In genomic region chr9:128337972-128338371, GRCh38 we compare ENCODE assay signal across 23 cellular contexts.
"Had no signal": no experiment of that assay in that cellular context is flagged by ENCODE, and none has a peak within 500 bp of the region (broad histone marks: within the 10 kb centered on the region; RNA-seq: fewer than 3 reads in every experiment).

No MANE protein-coding gene starts in this region.

- DNase-seq: IMR-90, NCI-H1092, NCI-H1105 treated with DMSO at 0.1 percent for 48 hours, NCI-H1417 treated with DMSO at 0.1 percent for 48 hours, NCI-H146, NCI-H1694 treated with DMSO at 0.1 percent for 48 hours, NCI-H1930, NCI-H2081, NCI-H2107, NCI-H226, NCI-H446, NCI-H510A, NCI-H524 treated with DMSO at 0.1 percent for 48 hours, NCI-H69, NCI-H774, PC-3, Right ventricle myocardium superior, SK-N-SH, SW 1271, T-helper 1 cell had no signal

- H3K27ac ChIP-seq: KMS-11 had no signal

- H3K9me2 ChIP-seq: SK-N-SH had no signal

- FAIRE-seq: HepG2 had no signal

- H3K9me3 ChIP-seq: SK-N-SH had no signal

- H3K4me2 ChIP-seq: KMS-11, SK-N-SH had no signal

- ATAC-seq: HepG2, Panc1, PC-3 had no signal

- H3K9ac ChIP-seq: KMS-11, SK-N-SH had no signal
